8 cellular contexts compared by ENCODE assay signal in genomic region chr17:46922804-46923635, GRCh38. TPM values are rescaled to one million over a fixed set of nuclear protein-coding genes. Genes with fewer than 3 reads are reported as not detected.
DNase-seq lines count a peak whose midpoint lies in the region; ATAC-seq and TF ChIP-seq lines count a peak whose summit lies in the region.

Gene GOSR2, plus strand, starts transcription at chr17:46923160. Its CDS starts 33 bp downstream, at chr17:46923193.

- peak within 1 kb of the TSS; percentile 87 for H3K4me3 Mint-ChIP-seq in activated T-cell treated with anti-CD3 and anti-CD28 coated beads, Interleukin-2, amount 50 U/mL, for 4 hours

- H3K36me3 Mint-ChIP-seq in activated T-cell treated with anti-CD3 and anti-CD28 coated beads, Interleukin-2, amount 50 U/mL, for 4 hours (ENCODE audit: insufficient read depth): peaks cover 12% of the 10 kb centered on the region

- no peaks in the 10 kb centered on the region for H3K9me3 Mint-ChIP-seq in activated T-cell treated with anti-CD3 and anti-CD28 coated beads, Interleukin-2, amount 50 U/mL, for 4 hours

- POLR2A ChIA-PET in Panc1 (lab: Charles Lee): no interaction called here

- no peak for TF ChIP-seq CTCF in Panc1 (IDR thresholded peaks at IDR 0.05)

- intact Hi-C loops in Panc1 (cut with micrococcal nuclease; ENCODE audit: unreplicated experiment): loop anchor here (10.0 kb wide), 1 partner anchor 78 kb away; no protein-coding TSS in a partner anchor

- H3K4me3 ChIP-seq in Panc1 (ENCODE audit: low read depth in 2 of 2, low read length in 2 of 2): peak within 1 kb of the TSS; percentile 86 to 99

- ATAC-seq in GM21717 (IDR thresholded peaks at IDR 0.05; ENCODE audit: unreplicated experiment) (peak; percentile 86), Panc1 (peak; percentile 99), esophagus mucosa (peak; percentile 95)
- peak; percentile 97 to 98 for ATAC-seq in activated T-cell treated with anti-CD3 and anti-CD28 coated beads, Interleukin-2, amount 50 U/mL, for 4 hours

- H3K27me3 ChIP-seq in Panc1 (ENCODE audit: control insufficient read depth, insufficient read depth, low read length): no peaks in the 10 kb centered on the region

- H3K4me1 ChIP-seq in Panc1 (ENCODE audit: control insufficient read depth, insufficient read depth, low read length): peaks cover 5% of the 10 kb centered on the region; the same call in 1 of the 2 replicates

- peaks cover 14% of the 10 kb centered on the region; the same call in 1 of the 2 replicates for H3K36me3 ChIP-seq in Panc1 (ENCODE audit: control insufficient read depth, insufficient read depth, low read length)

- BruUV-seq in Panc1 (replicated peaks; lab: Mats Ljungman, UMichigan): no TSS peak

- H3K9me3 ChIP-seq in Panc1 (ENCODE audit: control insufficient read depth, insufficient read depth, low read depth, low read length): no peaks in the 10 kb centered on the region

- H3K27me3 Mint-ChIP-seq in activated T-cell treated with anti-CD3 and anti-CD28 coated beads, Interleukin-2, amount 50 U/mL, for 4 hours (ENCODE audit: low read depth): peaks cover 1% of the 10 kb centered on the region

- in situ Hi-C loops in KBM-7 (cut with MboI; ENCODE audit: low pct_unique_long_range_greater_than_20kb, low sequenced_read_pairs): no loop called here
- in situ Hi-C loops in Panc1 (cut with HindIII; ENCODE audit: low pct_unique_long_range_greater_than_20kb, low sequenced_read_pairs): no loop called here

- CTCF ChIA-PET in Panc1 (lab: Charles Lee): no interaction called here

- H3K4me1 Mint-ChIP-seq in activated T-cell treated with anti-CD3 and anti-CD28 coated beads, Interleukin-2, amount 50 U/mL, for 4 hours (ENCODE audit: low read depth): peaks cover 47% of the 10 kb centered on the region

- peak; percentile 99 for DNase-seq in DMS53 (lab: John Stamatoyannopoulos, UW)
- peak; percentile 97 for DNase-seq in KBM-7
- DNase-seq in Panc1 (ENCODE audit: low read depth, low spot score): peak; percentile 77
- DNase-seq in activated T-cell treated with anti-CD3 and anti-CD28 coated beads, Interleukin-2, amount 50 U/mL, for 4 hours: peak; percentile 82
- peak; percentile 91 for DNase-seq in myocyte (ENCODE audit: low read depth)
- DNase-seq in stimulated activated CD8-positive, alpha-beta memory T cell treated with anti-CD3 and anti-CD28 coated beads, Interleukin-7, amount 100 ng/mL, for 4 hours (ENCODE audit: low read depth in 2 of 2): peak; percentile 80 to 83

- peak within 1 kb of the TSS; percentile 87 for H3K27ac ChIP-seq in Panc1 (ENCODE audit: low read length)

RNA-seq across cellular contexts. Expression of gene GOSR2, which starts in this region (rescaled TPM):
- total RNA-seq in Panc1 (2021; ENCODE audit: unreplicated experiment) (36.5 TPM), esophagus mucosa (21.4 TPM), myocyte (41.2 and 45.2 TPM in 2 replicates)
- 26.5 TPM for polyA plus RNA-seq in Panc1 (2012; ENCODE audit: insufficient read length)
- total RNA-seq in activated T-cell treated with anti-CD3 and anti-CD28 coated beads, Interleukin-2, amount 50 U/mL, for 4 hours: 10 to 100 TPM; 66.1 to 69.7 (median 67.0) TPM
- polyA plus RNA-seq in myocyte (2012): 66.4 TPM

Comparison
In these comparisons a context has a peak if more than half of its experiments do, and no peak if none do; other contexts are left out.
1. Peak in every context shown above with its lines: DNase-seq, ATAC-seq, H3K4me3 ChIP-seq and H3K27ac ChIP-seq.